Comparison of ENCODE assay signal across 24 cellular contexts in genomic region chr5:144304683-144305082, GRCh38.
DNase-seq lines count a peak whose midpoint lies in the region; ATAC-seq, FAIRE-seq and TF ChIP-seq lines count a peak whose summit lies in the region.
"Had no signal": no experiment of that assay in that cellular context is flagged by ENCODE, and none has a peak within 500 bp of the region (broad histone marks: within the 10 kb centered on the region; RNA-seq: fewer than 3 reads in every experiment).

No MANE protein-coding gene starts in this region.

- H3K56ac ChIP-seq in mesendoderm (ENCODE audit: low read length): no peak overlapping the region

- peak; percentile 5; the same call in 1 of the 2 replicates for TF ChIP-seq CTCF in C4-2B (conservative IDR thresholded peaks at IDR 0.05)
- peak; percentile 49 for TF ChIP-seq CTCF in MM.1S (IDR thresholded peaks at IDR 0.05; ENCODE audit: low read length)

- no peak overlapping the region for H2BK15ac ChIP-seq in mesendoderm (replicated peaks; ENCODE audit: low read depth)

- H3K79me2 ChIP-seq in MM.1S (ENCODE audit: low read length) (no peaks in the 10 kb centered on the region), mesendoderm (ENCODE audit: control insufficient read depth, insufficient read depth, low read length) (no peaks in the 10 kb centered on the region)

- H3K36me3 ChIP-seq in MM.1S (replicated peaks; ENCODE audit: insufficient read depth, low read length) (no peaks in the 10 kb centered on the region), mesendoderm (ENCODE audit: control insufficient read depth, insufficient read depth, low read length) (no peaks in the 10 kb centered on the region)
- H3K36me3 ChIP-seq: adrenal gland, brain microvascular endothelial cell, gastrocnemius medialis, HAP-1, MG63, upper lobe of left lung had no signal

- no peak overlapping the region for H2BK120ac ChIP-seq in mesendoderm (ENCODE audit: low read depth, low read length)

- peaks cover 12% of the 10 kb centered on the region for H3K4me1 ChIP-seq in MM.1S (ENCODE audit: low read length)
- peaks cover 3% of the 10 kb centered on the region for H3K4me1 ChIP-seq in mesendoderm (ENCODE audit: control insufficient read depth, low read depth, low read length)
- H3K4me1 ChIP-seq: adrenal gland, gastrocnemius medialis, upper lobe of left lung had no signal

- no peak overlapping the region for H3K4me3 ChIP-seq in MM.1S (ENCODE audit: low read length)
- no peak overlapping the region for H3K4me3 ChIP-seq in mesendoderm (ENCODE audit: low read length)
- H3K4me3 ChIP-seq: adrenal gland, gastrocnemius medialis, HAP-1, MG63, upper lobe of left lung had no signal

- H3K18ac ChIP-seq in mesendoderm (ENCODE audit: low read length): no peak overlapping the region

- no peaks in the 10 kb centered on the region for H4K20me1 ChIP-seq in MM.1S (ENCODE audit: insufficient read depth, low read length)

- no peak overlapping the region for H2AFZ ChIP-seq in MM.1S (ENCODE audit: low read length)

- no peak overlapping the region for H4K8ac ChIP-seq in mesendoderm (ENCODE audit: low read depth, low read length)

- ATAC-seq in GM18868 (IDR thresholded peaks at IDR 0.05; ENCODE audit: unreplicated experiment) (peak; percentile 56), HG02798 (IDR thresholded peaks at IDR 0.05; ENCODE audit: poor library complexity, unreplicated experiment) (peak; percentile 62)
- ATAC-seq: activated CD4-positive, CD25-positive, alpha-beta regulatory T cell treated with anti-CD3 and anti-CD28 coated beads, Interleukin-2, amount 50 U/mL, for 24 hours; activated CD8-positive, alpha-beta T cell treated with anti-CD3 and anti-CD28 coated beads for 36 hours; gastrocnemius medialis had no signal

- H3K9me3 ChIP-seq in MM.1S (replicated peaks; ENCODE audit: insufficient read depth, low read length): no peaks in the 10 kb centered on the region
- H3K9me3 ChIP-seq: adrenal gland, gastrocnemius medialis, HAP-1, MG63, upper lobe of left lung had no signal

- H2BK5ac ChIP-seq in mesendoderm (ENCODE audit: low read length): no peak overlapping the region

- no CpG with 5 or more reads among the region's 3 CpGs for WGBS in mesendoderm (ENCODE audit: extremely low coverage, insufficient coverage, low lambda C conversion rate)

- no peak overlapping the region for H4K5ac ChIP-seq in mesendoderm (ENCODE audit: low read length)

- H3K9ac ChIP-seq in MM.1S (ENCODE audit: low read length) (no peak overlapping the region), mesendoderm (ENCODE audit: low read length) (no peak overlapping the region)

- DNase-seq in MM.1S (peak; percentile 75), frontal cortex (ENCODE audit: low spot score in 2 of 2) (no peak), EL (no peak), mesendoderm (no peak)
- DNase-seq in activated CD4-positive, alpha-beta T cell treated with anti-CD3 and anti-CD28 coated beads for 1 hour: no peak
- DNase-seq: activated CD8-positive, alpha-beta T cell treated with anti-CD3 and anti-CD28 coated beads for 36 hours; adrenal gland; brain microvascular endothelial cell; COR-L47; effector CD8-positive, alpha-beta T cell; gastrocnemius medialis; islet precursor cell; MG63; NCI-H1694; NCI-H526 treated with DMSO at 0.1 percent for 48 hours; OCI-M1; SHP77 treated with DMSO at 0.1 percent for 48 hours; upper lobe of left lung had no signal

- H3K4me2 ChIP-seq in MM.1S (ENCODE audit: low read depth, low read length): no peak overlapping the region
- H3K4me2 ChIP-seq in mesendoderm (ENCODE audit: low read length): no peak overlapping the region

- FAIRE-seq in frontal cortex (lab: Jason Lieb, UNC): no peak
- FAIRE-seq: GM18507 had no signal

- H3K27ac ChIP-seq in C4-2B (no peak overlapping the region), MM.1S (ENCODE audit: low read length) (no peak overlapping the region), mesendoderm (ENCODE audit: low read depth, low read length) (no peak overlapping the region)
- H3K27ac ChIP-seq: adrenal gland, brain microvascular endothelial cell, gastrocnemius medialis, upper lobe of left lung had no signal

- no peaks in the 10 kb centered on the region for H3K9me2 ChIP-seq in MM.1S (replicated peaks; ENCODE audit: insufficient read depth, low read length)

- H3F3A ChIP-seq in MM.1S (ENCODE audit: insufficient read depth, low read length): no peaks in the 10 kb centered on the region

- no peak overlapping the region for H2AK5ac ChIP-seq in mesendoderm (ENCODE audit: low read length)

- H3K27me3 ChIP-seq in MM.1S (replicated peaks; ENCODE audit: insufficient read depth, low read length) (no peaks in the 10 kb centered on the region), mesendoderm (ENCODE audit: insufficient read depth, low read length, poor library complexity) (no peaks in the 10 kb centered on the region)
- H3K27me3 ChIP-seq: adrenal gland, brain microvascular endothelial cell, gastrocnemius medialis, upper lobe of left lung had no signal

- no peaks in the 10 kb centered on the region for H3K79me1 ChIP-seq in mesendoderm (ENCODE audit: low read length)

- no peak overlapping the region for H3K23ac ChIP-seq in mesendoderm (ENCODE audit: low read length)

- no peak overlapping the region for H3K4ac ChIP-seq in mesendoderm (ENCODE audit: low read depth, low read length)
